ENCODE assay signal across 8 cellular contexts in genomic region chr17:81481011-81481799, GRCh38. TPM values are rescaled to one million over a fixed set of nuclear protein-coding genes. Genes with fewer than 3 reads are reported as not detected.
DNase-seq lines count a peak whose midpoint lies in the region; ATAC-seq and TF ChIP-seq lines count a peak whose summit lies in the region.

No MANE protein-coding gene starts in this region.

- ATAC-seq in GM21381 (IDR thresholded peaks at IDR 0.05; ENCODE audit: unreplicated experiment) (no peak), GM21576 (IDR thresholded peaks at IDR 0.05; ENCODE audit: unreplicated experiment) (no peak)

- peaks cover 2% of the 10 kb centered on the region for H3K36me3 Mint-ChIP-seq in chondrocyte (ENCODE audit: low read depth)

- no peak for TF ChIP-seq CTCF in chondrocyte (IDR thresholded peaks at IDR 0.05)

- H3K27ac Mint-ChIP-seq in chondrocyte (ENCODE audit: unreplicated experiment) = no peak overlapping the region

- H3K27me3 Mint-ChIP-seq in chondrocyte (ENCODE audit: low read depth) = no peaks in the 10 kb centered on the region

- DNase-seq in CD1c-positive myeloid dendritic cell (ENCODE audit: extremely low spot score) (peak; percentile 76), NCI-H1436 treated with DMSO at 0.1 percent for 48 hours (lab: John Stamatoyannopoulos, UW) (peak; percentile 51), chondrocyte (ENCODE audit: low spot score) (peak; percentile 63), kidney glomerular epithelial cell (lab: John Stamatoyannopoulos, UW) (peak; percentile 26)
- peak; percentile 49 for DNase-seq in activated CD4-positive, alpha-beta T cell treated with anti-CD3 and anti-CD28 coated beads for 1 hour
- DNase-seq in stimulated activated CD4-positive, alpha-beta T cell treated with anti-CD3 and anti-CD28 coated beads, Interleukin-1b, Interleukin-23, amount 100 ng/mL, for 48 hours = peak; percentile 49

- no peaks in the 10 kb centered on the region for H3K9me3 Mint-ChIP-seq in chondrocyte (ENCODE audit: low read depth)

- H3K4me1 Mint-ChIP-seq in chondrocyte (ENCODE audit: low read depth) = peaks cover 22% of the 10 kb centered on the region

- peak overlapping the region; percentile 48 for H3K4me3 Mint-ChIP-seq in chondrocyte (ENCODE audit: unreplicated experiment)

RNA-seq across cellular contexts. Expression of gene ACTG1, which starts 31.4 kb away (rescaled TPM):
- 3,639 to 4,575 TPM (median 4,567 TPM) in 3 replicates for total RNA-seq in chondrocyte

RNA-seq across cellular contexts. Expression of gene FSCN2, which starts 47.0 kb away (rescaled TPM):
- total RNA-seq in chondrocyte = 4.1 to 6.1 TPM (median 5.3 TPM) in 3 replicates

Comparison
In these comparisons a context has a peak if more than half of its experiments do, and no peak if none do; other contexts are left out.
1. DNase-seq: peak in every context shown above with its lines; median percentile 76 in CD1c-positive myeloid dendritic cell; 63 in chondrocyte; 51 in NCI-H1436 treated with DMSO at 0.1 percent for 48 hours; 49 in activated CD4-positive, alpha-beta T cell treated with anti-CD3 and anti-CD28 coated beads for 1 hour; 49 in stimulated activated CD4-positive, alpha-beta T cell treated with anti-CD3 and anti-CD28 coated beads, Interleukin-1b, Interleukin-23, amount 100 ng/mL, for 48 hours; 26 in kidney glomerular epithelial cell.